ENCODE assay signal across 12 cellular contexts in genomic region chr3:152083058-152083457, GRCh38.
"Had no signal": no experiment of that assay in that cellular context is flagged by ENCODE, and none has a peak within 500 bp of the region (broad histone marks: within the 10 kb centered on the region; RNA-seq: fewer than 3 reads in every experiment).

No MANE protein-coding gene starts in this region.

- H3K27me3 Mint-ChIP-seq: activated naive CD8-positive, alpha-beta T cell; progenitor cell of endocrine pancreas; stimulated activated naive B cell treated with anti-CD40 and anti-IgM and Interleukin-4, amounts not matched to agents 10 μg/mL and 1 μg/mL and 100 μg/mL, for 72 hours; T-helper 17 cell had no signal

- H3K4me3 Mint-ChIP-seq: activated naive CD8-positive, alpha-beta T cell; stimulated activated naive B cell treated with anti-CD40 and anti-IgM and Interleukin-4, amounts not matched to agents 10 μg/mL and 1 μg/mL and 100 μg/mL, for 72 hours; T-helper 17 cell had no signal

- H3K4me1 ChIP-seq: breast epithelium, right lobe of liver had no signal

- H3K36me3 Mint-ChIP-seq: activated naive CD8-positive, alpha-beta T cell had no signal

- H3K9me3 ChIP-seq: breast epithelium, right lobe of liver had no signal

- H3K27ac ChIP-seq: breast epithelium, right lobe of liver had no signal

- H3K36me3 ChIP-seq: breast epithelium, right lobe of liver had no signal

- H3K27ac Mint-ChIP-seq: activated naive CD8-positive, alpha-beta T cell; progenitor cell of endocrine pancreas; stimulated activated naive B cell treated with anti-CD40 and anti-IgM and Interleukin-4, amounts not matched to agents 10 μg/mL and 1 μg/mL and 100 μg/mL, for 72 hours; T-helper 17 cell had no signal

- H3K27me3 ChIP-seq: breast epithelium, right lobe of liver had no signal

- ATAC-seq: right lobe of liver; stimulated activated naive B cell treated with anti-CD40 and anti-IgM and Interleukin-4, amounts not matched to agents 10 μg/mL and 1 μg/mL and 100 μg/mL, for 72 hours; T-helper 17 cell had no signal

- H3K4me3 ChIP-seq: breast epithelium, lung, right lobe of liver had no signal

- H3K4me1 Mint-ChIP-seq: stimulated activated naive B cell treated with anti-CD40 and anti-IgM and Interleukin-4, amounts not matched to agents 10 μg/mL and 1 μg/mL and 100 μg/mL, for 72 hours had no signal

- DNase-seq: dermis blood vessel endothelial cell; hippocampal formation; midbrain; nucleus accumbens; right lobe of liver; stimulated activated naive B cell treated with anti-CD40 and anti-IgM and Interleukin-4, amounts not matched to agents 10 μg/mL and 1 μg/mL and 100 μg/mL, for 72 hours; T-helper 17 cell; trophoblast cell had no signal
